Comparison of ENCODE assay signal across 14 cellular contexts in the genomic region with DNA sequence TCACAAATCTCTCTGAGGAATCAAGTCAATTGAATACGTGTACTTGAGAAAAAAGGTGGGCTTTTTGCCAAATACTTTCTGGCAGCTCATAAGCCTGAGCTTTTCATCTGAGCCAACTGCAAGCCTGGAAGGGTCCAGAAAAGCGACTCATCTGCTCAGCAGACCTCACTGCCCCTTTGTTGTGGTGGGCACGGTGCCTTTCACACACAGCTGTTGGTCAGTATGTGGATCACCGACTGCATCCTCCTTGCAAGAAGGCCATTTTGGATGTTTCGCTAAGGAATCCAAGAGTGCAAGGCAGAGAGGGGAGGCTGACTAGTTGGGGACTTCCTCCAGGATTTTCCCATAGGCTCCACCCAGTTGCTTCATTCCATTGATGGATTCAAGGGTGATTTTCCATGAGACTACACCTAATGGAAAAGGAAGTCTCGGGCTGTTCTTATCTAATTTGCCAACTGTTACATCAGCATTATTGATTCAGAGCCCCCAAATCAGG.
DNase-seq lines count a peak whose midpoint lies in the region; ATAC-seq lines count a peak whose summit lies in the region.
"Had no signal": no experiment of that assay in that cellular context is flagged by ENCODE, and none has a peak within 500 bp of the region (broad histone marks: within the 10 kb centered on the region; RNA-seq: fewer than 3 reads in every experiment).

No MANE protein-coding gene starts in this region.

- DNase-seq in Right ventricle myocardium superior (peak; percentile 46), cardiac septum (ENCODE audit: low spot score) (no peak), adipocyte (ENCODE audit: low read depth) (peak; percentile 22), left cardiac atrium (peak; percentile 25), middle frontal gyrus (ENCODE audit: extremely low spot score, low spot score) (no peak)
- DNase-seq: activated CD4-positive, alpha-beta memory T cell treated with anti-CD3 and anti-CD28 coated beads for 36 hours; foreskin keratinocyte; naive B cell; stimulated activated CD4-positive, alpha-beta T cell treated with anti-CD3 and anti-CD28 coated beads, Interleukin-4, amount 100 ng/mL, for 4 hours had no signal

- no peaks in the 10 kb centered on the region for H3K27me3 ChIP-seq in adipocyte (replicated peaks; ENCODE audit: control insufficient read depth, insufficient read depth, low read length)
- H3K27me3 ChIP-seq: BLaER1, foreskin keratinocyte, SJSA1 had no signal

- H3K9ac ChIP-seq in adipocyte (ENCODE audit: low read length) = no peak overlapping the region
- H3K9ac ChIP-seq: BLaER1 had no signal

- no peak overlapping the region for H3K4me3 ChIP-seq in adipocyte (ENCODE audit: low read length)
- H3K4me3 ChIP-seq in urinary bladder (ENCODE audit: low read depth, low read length) = no peak overlapping the region
- H3K4me3 ChIP-seq: BLaER1, SJSA1 had no signal

- H3K4me1 ChIP-seq in adipocyte (ENCODE audit: control insufficient read depth, insufficient read depth, low read length) (peaks cover 3% of the 10 kb centered on the region), urinary bladder (ENCODE audit: insufficient read depth) (no peaks in the 10 kb centered on the region)
- H3K4me1 ChIP-seq: BLaER1, foreskin keratinocyte, SJSA1 had no signal

- 40% methylated on average over 6 of the region's 6 CpGs for WGBS in urinary bladder

- no peaks in the 10 kb centered on the region for H3K9me3 ChIP-seq in adipocyte (ENCODE audit: control insufficient read depth, low read length)
- H3K9me3 ChIP-seq: BLaER1, SJSA1 had no signal

- H3K27ac ChIP-seq in urinary bladder (ENCODE audit: low read depth) = peak overlapping the region; percentile 10
- H3K27ac ChIP-seq: BLaER1, foreskin keratinocyte, SJSA1 had no signal

- intact Hi-C loops in Right ventricle myocardium superior (cut with DNase I) (no loop called here), cardiac septum (cut with DNase I) (loop anchor here (2.0 to 5.0 kb wide), 2 partner anchors 52 to 106 kb away; no protein-coding TSS in a partner anchor), left cardiac atrium (cut with DNase I) (no loop called here)

- H3K36me3 ChIP-seq in adipocyte (ENCODE audit: control insufficient read depth, insufficient read depth, low read length, severe bottlenecking) (no peaks in the 10 kb centered on the region), urinary bladder (ENCODE audit: insufficient read depth) (no peaks in the 10 kb centered on the region)
- H3K36me3 ChIP-seq: BLaER1, SJSA1 had no signal

- ATAC-seq in Right ventricle myocardium superior (ENCODE audit: poor library complexity) = peak; percentile 46
- ATAC-seq in left cardiac atrium = peak; percentile 34 to 65
- ATAC-seq in GM21367 (IDR thresholded peaks at IDR 0.05; ENCODE audit: unreplicated experiment) = no peak
- no peak for ATAC-seq in HG03025 (IDR thresholded peaks at IDR 0.05; ENCODE audit: low FRiP score, unreplicated experiment)
- ATAC-seq: foreskin keratinocyte had no signal

Comparison
In these comparisons a context has a peak if more than half of its experiments do, and no peak if none do; other contexts are left out.
1. DNase-seq: peak in Right ventricle myocardium superior (single experiment), adipocyte (single experiment) and left cardiac atrium (single experiment); none in cardiac septum (single experiment) and middle frontal gyrus (single experiment).
2. ATAC-seq: peak in Right ventricle myocardium superior (single experiment) and left cardiac atrium (2 of 2); none in GM21367 (single experiment) and HG03025 (single experiment).